Comparison of ENCODE assay signal across 8 cellular contexts in genomic region chr18:9614401-9615279, GRCh38. TPM values are rescaled to one million over a fixed set of nuclear protein-coding genes. Genes with fewer than 3 reads are reported as not detected.
DNase-seq lines count a peak whose midpoint lies in the region; ATAC-seq, FAIRE-seq and TF ChIP-seq lines count a peak whose summit lies in the region.

A gene with protein sequence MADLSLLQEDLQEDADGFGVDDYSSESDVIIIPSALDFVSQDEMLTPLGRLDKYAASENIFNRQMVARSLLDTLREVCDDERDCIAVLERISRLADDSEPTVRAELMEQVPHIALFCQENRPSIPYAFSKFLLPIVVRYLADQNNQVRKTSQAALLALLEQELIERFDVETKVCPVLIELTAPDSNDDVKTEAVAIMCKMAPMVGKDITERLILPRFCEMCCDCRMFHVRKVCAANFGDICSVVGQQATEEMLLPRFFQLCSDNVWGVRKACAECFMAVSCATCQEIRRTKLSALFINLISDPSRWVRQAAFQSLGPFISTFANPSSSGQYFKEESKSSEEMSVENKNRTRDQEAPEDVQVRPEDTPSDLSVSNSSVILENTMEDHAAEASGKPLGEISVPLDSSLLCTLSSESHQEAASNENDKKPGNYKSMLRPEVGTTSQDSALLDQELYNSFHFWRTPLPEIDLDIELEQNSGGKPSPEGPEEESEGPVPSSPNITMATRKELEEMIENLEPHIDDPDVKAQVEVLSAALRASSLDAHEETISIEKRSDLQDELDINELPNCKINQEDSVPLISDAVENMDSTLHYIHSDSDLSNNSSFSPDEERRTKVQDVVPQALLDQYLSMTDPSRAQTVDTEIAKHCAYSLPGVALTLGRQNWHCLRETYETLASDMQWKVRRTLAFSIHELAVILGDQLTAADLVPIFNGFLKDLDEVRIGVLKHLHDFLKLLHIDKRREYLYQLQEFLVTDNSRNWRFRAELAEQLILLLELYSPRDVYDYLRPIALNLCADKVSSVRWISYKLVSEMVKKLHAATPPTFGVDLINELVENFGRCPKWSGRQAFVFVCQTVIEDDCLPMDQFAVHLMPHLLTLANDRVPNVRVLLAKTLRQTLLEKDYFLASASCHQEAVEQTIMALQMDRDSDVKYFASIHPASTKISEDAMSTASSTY (minus strand): TSS chr18:9614559. CDS start chr18:9614484, 75 bp downstream.

- no peaks in the 10 kb centered on the region for H3K27me3 ChIP-seq in iPS-18a (ENCODE audit: control insufficient read depth, insufficient read depth, low read length)

- peak; percentile 65 for DNase-seq in GM12892 (ENCODE audit: insufficient read length)
- DNase-seq in NCI-H146 (lab: John Stamatoyannopoulos, UW), result peak; percentile 94
- DNase-seq in MCF 10A (ENCODE audit: unreplicated experiment), result peak; percentile 68
- DNase-seq in skeletal muscle cell (ENCODE audit: low read depth), result no peak
- DNase-seq in DMS153 treated with DMSO at 0.1 percent for 48 hours (lab: John Stamatoyannopoulos, UW; ENCODE audit: unreplicated experiment), result no peak

- no peaks in the 10 kb centered on the region for H3K27me3 Mint-ChIP-seq in MCF 10A (ENCODE audit: insufficient read depth, unreplicated experiment)

- peak; percentile 62 for ATAC-seq in HG02623 (IDR thresholded peaks at IDR 0.05; ENCODE audit: unreplicated experiment)

- BruUV-seq in MCF 10A (replicated peaks; lab: Mats Ljungman, UMichigan), result no TSS peak

- H3K27ac ChIP-seq in VCaP (peak within 1 kb of the TSS; percentile 97), iPS-18a (ENCODE audit: low read length) (peak within 1 kb of the TSS; percentile 88)

- peak within 1 kb of the TSS; percentile 96 for H3K27ac Mint-ChIP-seq in MCF 10A (ENCODE audit: low read depth, unreplicated experiment)

- peak within 1 kb of the TSS; percentile 97 for H3K4me3 Mint-ChIP-seq in MCF 10A (ENCODE audit: unreplicated experiment)

- H3K4me1 ChIP-seq in iPS-18a (ENCODE audit: control insufficient read depth, low read depth, low read length), result peaks cover 13% of the 10 kb centered on the region

- CTCF ChIA-PET in MCF 10A (lab: Yijun Ruan, JAX), result interaction anchor here (1.2 kb wide), 1 partner anchor 58 kb away, joined by 6 read pairs; no protein-coding TSS in a partner anchor

- TF ChIP-seq CTCF in VCaP (conservative IDR thresholded peaks at IDR 0.05) (no peak), MCF 10A (IDR thresholded peaks at IDR 0.05; ENCODE audit: unreplicated experiment) (no peak)

- intact Hi-C loops in MCF 10A (cut with micrococcal nuclease), result loop anchor here (2.0 to 10.0 kb wide), 3 partner anchors 34 to 300 kb away; partner anchors contain the start of gene VAPA

- H3K36me3 Mint-ChIP-seq in MCF 10A (ENCODE audit: insufficient read depth, unreplicated experiment), result peaks cover 24% of the 10 kb centered on the region

- no peaks in the 10 kb centered on the region for H3K9me3 ChIP-seq in iPS-18a (ENCODE audit: control insufficient read depth, low read depth, low read length)

- TF ChIP-seq POLR2A in GM12892 (IDR thresholded peaks at IDR 0.05; ENCODE audit: low read depth, low read length), result peak; percentile 62; the same call in 1 of the 2 replicates

- POLR2A ChIA-PET in MCF 10A (lab: Yijun Ruan, JAX), result interaction anchor here (0.9 to 3.1 kb wide), 14 partner anchors 12 to 311 kb away, joined by 4 to 38 read pairs (median 6); partner anchors contain the start of gene VAPA

- no peaks in the 10 kb centered on the region for H3K9me3 Mint-ChIP-seq in MCF 10A (ENCODE audit: unreplicated experiment)

- peaks cover 28% of the 10 kb centered on the region for H3K4me1 Mint-ChIP-seq in MCF 10A (ENCODE audit: insufficient read depth, unreplicated experiment)

- H3K9ac ChIP-seq in iPS-18a (ENCODE audit: low read length), result peak within 1 kb of the TSS; percentile 90

- H3K4me3 ChIP-seq in iPS-18a (ENCODE audit: low read length) (peak within 1 kb of the TSS; percentile 81), skeletal muscle cell (ENCODE audit: low read depth, low read length) (peak within 1 kb of the TSS; percentile 81)

- peaks cover 8% of the 10 kb centered on the region for H3K36me3 ChIP-seq in iPS-18a (ENCODE audit: control insufficient read depth, low read depth, low read length)

- peak; percentile 71 for FAIRE-seq in GM12892 (lab: Jason Lieb, UNC)

RNA-seq across cellular contexts. Expression of the gene that starts here (rescaled TPM):
- polyA plus RNA-seq in GM12892 (2012; ENCODE audit: missing spikeins), result 29.5 TPM
- 88.0 and 109 TPM in 2 replicates for total RNA-seq in MCF 10A (2022)

Comparison
In these comparisons a context has a peak if more than half of its experiments do, and no peak if none do; other contexts are left out.
1. DNase-seq: peak in GM12892 (single experiment), NCI-H146 (single experiment) and MCF 10A (single experiment); none in skeletal muscle cell (single experiment) and DMS153 treated with DMSO at 0.1 percent for 48 hours (single experiment).